Comparison of ENCODE assay signal across 8 cellular contexts in genomic region chr19:19032420-19033175, GRCh38. TPM values are rescaled to one million over a fixed set of nuclear protein-coding genes. Genes with fewer than 3 reads are reported as not detected.
A peak's percentile ranks its signal among the peaks of the same experiment; 100 is the strongest.
DNase-seq lines count a peak whose midpoint lies in the region; ATAC-seq and TF ChIP-seq lines count a peak whose summit lies in the region.

No MANE protein-coding gene starts in this region.

- H3K27ac ChIP-seq in duodenal mucosa (ENCODE audit: low read depth, low read length) = peak overlapping the region; percentile 56

- ATAC-seq in HG03135 (IDR thresholded peaks at IDR 0.05; ENCODE audit: unreplicated experiment) = peak; percentile 43

- TF ChIP-seq POLR2A in lower leg skin (IDR thresholded peaks at IDR 0.05) = no peak

- no peak for TF ChIP-seq CTCF in lower leg skin (IDR thresholded peaks at IDR 0.05)

- H3K4me3 ChIP-seq in duodenal mucosa (ENCODE audit: low read depth in 1 of 2, low read length in 2 of 2) = peak overlapping the region; percentile 77 to 90
- peak overlapping the region; percentile 52 for H3K4me3 ChIP-seq in lower leg skin (ENCODE audit: low read depth, poor library complexity, severe bottlenecking)

- peaks cover 5 to 19% of the 10 kb centered on the region in 2 donors for H3K4me1 ChIP-seq in duodenal mucosa (ENCODE audit: control insufficient read depth in 1 of 2, insufficient read depth in 2 of 2, low read length in 2 of 2)

- intact Hi-C loops in lower leg skin (cut with DNase I; ENCODE audit: low total_unique reads) = no loop called here

- peaks cover 7 to 26% of the 10 kb centered on the region in 2 donors for H3K36me3 ChIP-seq in duodenal mucosa (ENCODE audit: control insufficient read depth in 1 of 2, insufficient read depth in 2 of 2, low read length in 2 of 2)

- no peaks in the 10 kb centered on the region for H3K9me3 ChIP-seq in duodenal mucosa (ENCODE audit: control insufficient read depth in 1 of 2, low read length in 2 of 2)

- peak overlapping the region; percentile 66 to 85 for H3K9ac ChIP-seq in duodenal mucosa (ENCODE audit: low read depth in 1 of 2, low read length in 2 of 2)

- 6 to 7% methylated on average over 31 of the region's 31 CpGs for WGBS in lower leg skin, 2 donors

- peak; percentile 9 for DNase-seq in NCI-H2029 (lab: John Stamatoyannopoulos, UW)
- no peak for DNase-seq in NCI-H2029 treated with DMSO at 0.1 percent for 48 hours (lab: John Stamatoyannopoulos, UW)
- peak; percentile 67 for DNase-seq in NCI-H524 treated with DMSO at 0.1 percent for 48 hours (lab: John Stamatoyannopoulos, UW)
- DNase-seq in activated CD4-positive, alpha-beta T cell treated with anti-CD3 and anti-CD28 coated beads, Interleukin-2, amount 50 U/mL, for 24 hours (ENCODE audit: low read depth in 1 of 2, low spot score in 1 of 2) = peak; percentile 40 to 75
- peak; percentile 87 to 94 for DNase-seq in lower leg skin (ENCODE audit: low spot score in 2 of 2)
- peak; percentile 68 to 80 for DNase-seq in stimulated activated CD4-positive, alpha-beta T cell treated with anti-CD3 and anti-CD28 coated beads, Interleukin-4, amount 100 ng/mL, for 4 hours

- no peaks in the 10 kb centered on the region for H3K27me3 ChIP-seq in duodenal mucosa (ENCODE audit: control insufficient read depth in 1 of 2, insufficient read depth in 2 of 2, low read length in 2 of 2)

RNA-seq across cellular contexts. Expression of gene SUGP2, which starts 0.7 kb away (rescaled TPM):
- total RNA-seq in lower leg skin = 10 to 100 TPM; 16.2 to 29.8 (median 20.8) TPM

RNA-seq across cellular contexts. Expression of gene ARMC6, which starts 0.8 kb away (rescaled TPM):
- 10 to 100 TPM; 11.3 to 41.0 (median 21.9) TPM for total RNA-seq in lower leg skin

RNA-seq across cellular contexts. Expression of gene SLC25A42, which starts 31.2 kb away (rescaled TPM):
- 10 to 100 TPM in 1 of 4 donors, 1 to 10 TPM in 3; 4.6 to 13.9 (median 7.4) TPM for total RNA-seq in lower leg skin
